Comparison of ENCODE assay signal across 14 cellular contexts in genomic region chr12:94718114-94718513, GRCh38.
DNase-seq lines count a peak whose midpoint lies in the region; ATAC-seq and TF ChIP-seq lines count a peak whose summit lies in the region.
"Had no signal": no experiment of that assay in that cellular context is flagged by ENCODE, and none has a peak within 500 bp of the region (broad histone marks: within the 10 kb centered on the region; RNA-seq: fewer than 3 reads in every experiment).

No MANE protein-coding gene starts in this region.

- TF ChIP-seq POLR2A in HCT116 (IDR thresholded peaks at IDR 0.05; ENCODE audit: borderline replicate concordance, extremely low read depth, insufficient read depth, insufficient read length): no peak

- TF ChIP-seq CTCF in DOHH2 (IDR thresholded peaks at IDR 0.05; ENCODE audit: low read depth, low read length, poor library complexity, severe bottlenecking): no peak
- TF ChIP-seq CTCF in HCT116 (IDR thresholded peaks at IDR 0.05 in 2 of 3, conservative IDR thresholded peaks at IDR 0.05 in 1 of 3; ENCODE audit: borderline replicate concordance in 1 of 3, insufficient read depth in 1 of 3, low read depth in 2 of 3, low read length in 2 of 3): no peak
- TF ChIP-seq CTCF in PC-3 (conservative IDR thresholded peaks at IDR 0.05; ENCODE audit: low read depth, low read length): no peak

- H4K20me1 ChIP-seq in DOHH2 (ENCODE audit: control insufficient read depth, insufficient read depth, low read depth, low read length) (no peaks in the 10 kb centered on the region), HCT116 (ENCODE audit: insufficient read depth) (no peaks in the 10 kb centered on the region), PC-3 (ENCODE audit: low read length) (no peaks in the 10 kb centered on the region)

- RAD21 ChIA-PET in HCT116 (lab: Charles Lee; ENCODE audit: low non-redundant PET in 1 of 2, low total read pairs in 2 of 2, uncharacterized antibody in 2 of 2, unreplicated experiment in 2 of 2): no interaction called here

- CTCF ChIA-PET in HCT116 (lab: Charles Lee): no interaction called here
- CTCF ChIA-PET in PC-3 (lab: Charles Lee): no interaction called here

- H3K27me3 ChIP-seq in DOHH2 (ENCODE audit: control insufficient read depth, low read length) (no peaks in the 10 kb centered on the region), HCT116 (ENCODE audit: insufficient read depth, low read length) (no peaks in the 10 kb centered on the region; the same call in none of the 2 replicates), PC-3 (ENCODE audit: low read length) (no peaks in the 10 kb centered on the region)

- intact Hi-C loops in HCT116 (cut with micrococcal nuclease): no loop called here
- intact Hi-C loops in PC-3 (cut with micrococcal nuclease): no loop called here

- no peaks in the 10 kb centered on the region for H3K79me2 ChIP-seq in DOHH2 (ENCODE audit: control insufficient read depth, low read length)
- H3K79me2 ChIP-seq in HCT116 (ENCODE audit: insufficient read depth, low read length): no peaks in the 10 kb centered on the region
- no peaks in the 10 kb centered on the region for H3K79me2 ChIP-seq in PC-3 (ENCODE audit: low read length)

- TF ChIP-seq RAD21 in HCT116 (IDR thresholded peaks at IDR 0.05; ENCODE audit: low read depth): no peak

- H3K4me3 ChIP-seq in DOHH2 (ENCODE audit: low read length) (no peak overlapping the region), HCT116 (replicated peaks in 1 of 2; ENCODE audit: low read depth in 1 of 2, low read length in 2 of 2) (no peak overlapping the region), PC-3 (ENCODE audit: low read length) (no peak overlapping the region)

- H3F3A ChIP-seq in DOHH2 (ENCODE audit: control insufficient read depth, insufficient read depth) (peaks cover 4% of the 10 kb centered on the region), PC-3 (ENCODE audit: low read length, unreplicated experiment) (no peaks in the 10 kb centered on the region)

- POLR2A ChIA-PET in HCT116 (lab: Charles Lee): no interaction called here
- POLR2A ChIA-PET in PC-3 (lab: Charles Lee; ENCODE audit: unreplicated experiment): no interaction called here

- no peak overlapping the region for H2AFZ ChIP-seq in HCT116 (ENCODE audit: low read depth, low read length, poor library complexity, severe bottlenecking)
- no peak overlapping the region for H2AFZ ChIP-seq in PC-3 (ENCODE audit: low read length)

- peak overlapping the region; percentile 47 for H3K4me2 ChIP-seq in DOHH2 (ENCODE audit: low read length)
- no peak overlapping the region for H3K4me2 ChIP-seq in HCT116 (ENCODE audit: low read length)
- peak overlapping the region; percentile 11; the same call in 1 of the 2 replicates for H3K4me2 ChIP-seq in PC-3 (ENCODE audit: low read length)

- H3K36me3 ChIP-seq in DOHH2 (ENCODE audit: control insufficient read depth, low read length) (no peaks in the 10 kb centered on the region), HCT116 (ENCODE audit: control insufficient read depth in 1 of 2, insufficient read depth in 2 of 2, low read length in 2 of 2) (no peaks in the 10 kb centered on the region), PC-3 (ENCODE audit: low read depth, low read length) (no peaks in the 10 kb centered on the region)

- H3K9me2 ChIP-seq in DOHH2 (replicated peaks; ENCODE audit: control insufficient read depth, low read length): no peaks in the 10 kb centered on the region
- H3K9me2 ChIP-seq in HCT116 (ENCODE audit: insufficient read depth): no peaks in the 10 kb centered on the region
- H3K9me2 ChIP-seq in PC-3 (replicated peaks; ENCODE audit: low read length): no peaks in the 10 kb centered on the region

- H3K9me3 ChIP-seq in DOHH2 (ENCODE audit: control insufficient read depth, insufficient read depth, low read length): no peaks in the 10 kb centered on the region
- H3K9me3 ChIP-seq in HCT116 (ENCODE audit: control insufficient read depth in 1 of 2, insufficient read depth in 1 of 2, low read depth in 1 of 2, low read length in 2 of 2): no peaks in the 10 kb centered on the region
- no peaks in the 10 kb centered on the region for H3K9me3 ChIP-seq in PC-3 (ENCODE audit: low read length)

- H3K4me1 ChIP-seq in DOHH2 (ENCODE audit: control insufficient read depth, low read length) (peaks cover 60% of the 10 kb centered on the region), HCT116 (ENCODE audit: control insufficient read depth in 1 of 2, insufficient read depth in 2 of 2, low read length in 2 of 2) (no peaks in the 10 kb centered on the region), PC-3 (ENCODE audit: insufficient read depth, low read length) (peaks cover 29% of the 10 kb centered on the region)

- ATAC-seq in HCT116 (no peak), PC-3 (no peak)
- ATAC-seq: left cardiac atrium had no signal

- H3K9ac ChIP-seq in HCT116 (ENCODE audit: low read length): no peak overlapping the region
- no peak overlapping the region for H3K9ac ChIP-seq in PC-3 (ENCODE audit: low read length)

- H3K27ac ChIP-seq in DOHH2 (ENCODE audit: low read depth, low read length) (no peak overlapping the region), HCT116 (ENCODE audit: low read depth, low read length) (no peak overlapping the region), PC-3 (ENCODE audit: low read length) (peak overlapping the region; percentile 54)
- H3K27ac ChIP-seq: C4-2B had no signal

- DNase-seq in HCT116 (ENCODE audit: low read depth, low spot score) (no peak), PC-3 (peak; percentile 19), iPS-NIHi11 (ENCODE audit: low spot score) (peak; percentile 30), HPDE6-E6E7 (ENCODE audit: extremely low spot score) (no peak), GOT3 (lab: John Stamatoyannopoulos, UW) (no peak), Kasumi-1 (lab: John Stamatoyannopoulos, UW) (no peak)
- DNase-seq: activated CD4-positive, CD25-positive, alpha-beta regulatory T cell; activated T-cell treated with anti-CD3 and anti-CD28 coated beads, Interleukin-2, amount 50 U/mL, for 1 hour; GDM1; left cardiac atrium; MV-4-11; NK-92 treated with Interleukin-12 subunit alpha and Interleukin-12 subunit beta, amount 100 ng/mL, for 24 hours had no signal

- BruUV-seq in HCT116 (replicated peaks; lab: Mats Ljungman, UMichigan) (no TSS peak), PC-3 (replicated peaks; lab: Mats Ljungman, UMichigan) (no TSS peak)

TF ChIP-seq in HCT116, 20 proteins besides CTCF, POLR2A, EP300 and RAD21:
- peak; percentile 82 for TF ChIP-seq SRF (IDR thresholded peaks at IDR 0.05; ENCODE audit: low read depth)
- no peak for TF ChIP-seq ATF3 (IDR thresholded peaks at IDR 0.05)

Comparison
In these comparisons a context has a peak if more than half of its experiments do, and no peak if none do; other contexts are left out.
1. DNase-seq: peak in PC-3 (single experiment) and iPS-NIHi11 (single experiment); none in HCT116 (single experiment), HPDE6-E6E7 (single experiment), GOT3 (single experiment) and Kasumi-1 (0 of 2).